17 cellular contexts compared by ENCODE assay signal in the genomic region with DNA sequence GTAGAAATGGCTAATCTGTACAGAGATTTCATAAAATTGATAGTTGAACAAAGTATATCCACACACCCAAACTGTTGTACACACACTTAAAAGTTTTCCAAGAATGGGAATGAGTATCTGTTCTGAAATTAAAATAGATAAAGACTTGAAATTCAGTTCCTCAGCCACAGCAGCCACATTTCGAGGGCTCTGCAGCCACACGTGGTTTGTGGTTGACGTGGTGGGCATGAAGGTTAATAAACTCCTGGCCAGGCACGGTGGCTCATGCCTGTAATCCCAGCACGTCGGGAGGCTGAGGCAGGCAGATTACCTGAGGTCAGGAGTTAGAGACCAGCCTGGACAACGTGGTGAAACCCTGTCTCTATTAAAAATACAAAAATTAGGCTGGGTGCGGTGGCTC. TPM values are rescaled to one million over a fixed set of nuclear protein-coding genes. Genes with fewer than 3 reads are reported as not detected.
"Had no signal": no experiment of that assay in that cellular context is flagged by ENCODE, and none has a peak within 500 bp of the region (broad histone marks: within the 10 kb centered on the region; RNA-seq: fewer than 3 reads in every experiment).

No MANE protein-coding gene starts in this region.

- H3K9me3 Mint-ChIP-seq: activated naive CD4-positive, alpha-beta T cell treated with anti-CD3 and anti-CD28 coated beads, Interleukin-2, amount 50 U/mL, for 24 hours; dendritic cell treated with granulocyte-macrophage colony-stimulating factor and Interleukin-4, amounts not matched to agents 40 ng/mL and 50 ng/mL, for 4 days; nephron; stimulated activated naive CD8-positive, alpha-beta T cell treated with anti-CD3 and anti-CD28 coated beads, Interleukin-15, amount 100 ng/mL, for 72 hours had no signal

- H3K27ac Mint-ChIP-seq: activated naive CD4-positive, alpha-beta T cell treated with anti-CD3 and anti-CD28 coated beads, Interleukin-2, amount 50 U/mL, for 24 hours; dendritic cell treated with granulocyte-macrophage colony-stimulating factor and Interleukin-4, amounts not matched to agents 40 ng/mL and 50 ng/mL, for 4 days; progenitor cell of endocrine pancreas had no signal

- ATAC-seq: sciatic nerve; stimulated activated naive CD8-positive, alpha-beta T cell treated with anti-CD3 and anti-CD28 coated beads, Interleukin-15, amount 100 ng/mL, for 72 hours had no signal

- H3K27ac ChIP-seq: brain microvascular endothelial cell, testis had no signal

- H3K27me3 ChIP-seq: brain microvascular endothelial cell, testis had no signal

- H3K4me3 Mint-ChIP-seq: activated naive CD4-positive, alpha-beta T cell treated with anti-CD3 and anti-CD28 coated beads, Interleukin-2, amount 50 U/mL, for 24 hours; dendritic cell treated with granulocyte-macrophage colony-stimulating factor and Interleukin-4, amounts not matched to agents 40 ng/mL and 50 ng/mL, for 4 days; nephron; stimulated activated naive CD8-positive, alpha-beta T cell treated with anti-CD3 and anti-CD28 coated beads, Interleukin-15, amount 100 ng/mL, for 72 hours had no signal

- H3K36me3 Mint-ChIP-seq: activated naive CD4-positive, alpha-beta T cell treated with anti-CD3 and anti-CD28 coated beads, Interleukin-2, amount 50 U/mL, for 24 hours had no signal

- H3K4me3 ChIP-seq: testis had no signal

- DNase-seq: activated CD4-positive, alpha-beta T cell treated with anti-CD3 and anti-CD28 coated beads, Interleukin-2, amount 50 U/mL, for 1 hour; activated T-cell treated with anti-CD3 and anti-CD28 coated beads, Interleukin-2, amount 50 U/mL, for 1 hour; brain microvascular endothelial cell; cerebellar nuclear complex; occipital lobe; stimulated activated CD4-positive, alpha-beta T cell treated with anti-CD3 and anti-CD28 coated beads, Interleukin-2, amount 100 ng/mL, for 48 hours; T-helper 2 cell; testis had no signal

- H3K27me3 Mint-ChIP-seq: activated naive CD4-positive, alpha-beta T cell treated with anti-CD3 and anti-CD28 coated beads, Interleukin-2, amount 50 U/mL, for 24 hours; dendritic cell treated with granulocyte-macrophage colony-stimulating factor and Interleukin-4, amounts not matched to agents 40 ng/mL and 50 ng/mL, for 4 days; progenitor cell of endocrine pancreas; stimulated activated naive CD8-positive, alpha-beta T cell treated with anti-CD3 and anti-CD28 coated beads, Interleukin-15, amount 100 ng/mL, for 72 hours had no signal

- H3K9me3 ChIP-seq: testis had no signal

RNA-seq across cellular contexts. Expression of a gene that starts 51.9 kb away (rescaled TPM):
- total RNA-seq: mammary epithelial cell, mononuclear cell, progenitor cell of endocrine pancreas, testis had no signal

RNA-seq across cellular contexts. Expression of a gene that starts 55.9 kb away (rescaled TPM):
- total RNA-seq: mammary epithelial cell, mononuclear cell, occipital lobe, progenitor cell of endocrine pancreas, sciatic nerve, urinary bladder had no signal
